In the genomic region with DNA sequence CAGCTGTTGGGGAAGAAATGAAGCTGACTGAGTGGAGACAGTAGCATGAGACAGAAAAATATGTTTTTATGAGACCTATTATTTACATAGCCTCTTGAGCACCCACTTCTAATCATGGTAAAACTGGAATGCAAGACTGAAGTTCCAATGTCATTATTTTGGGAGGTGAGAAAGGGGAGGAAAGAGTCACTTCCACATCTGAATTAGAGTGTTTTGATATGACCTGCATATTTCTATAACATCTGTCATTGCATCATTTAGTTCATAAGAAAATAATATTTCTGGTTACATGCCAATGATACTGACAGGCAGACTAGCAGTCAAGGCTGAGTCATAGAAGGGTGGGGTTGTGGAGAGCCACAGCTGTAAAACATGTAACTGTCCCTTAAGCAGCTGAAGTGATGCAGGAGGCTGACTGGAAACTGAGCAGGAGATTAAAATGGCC, we compare ENCODE assay signal across 9 cellular contexts. TPM values are rescaled to one million over a fixed set of nuclear protein-coding genes. Genes with fewer than 3 reads are reported as not detected.
DNase-seq lines count a peak whose midpoint lies in the region; ATAC-seq, FAIRE-seq and TF ChIP-seq lines count a peak whose summit lies in the region.
"Had no signal": no experiment of that assay in that cellular context is flagged by ENCODE, and none has a peak within 500 bp of the region (broad histone marks: within the 10 kb centered on the region; RNA-seq: fewer than 3 reads in every experiment).

No MANE protein-coding gene starts in this region.

- intact Hi-C loops in endothelial cell of umbilical vein (cut with micrococcal nuclease): no loop called here
- intact Hi-C loops in naive thymus-derived CD4-positive, alpha-beta T cell (cut with micrococcal nuclease): no loop called here

- no peak overlapping the region for H3K9ac ChIP-seq in endothelial cell of umbilical vein (replicated peaks; ENCODE audit: extremely low read depth, insufficient read depth, low read length)

- no peak overlapping the region for H3K27ac Mint-ChIP-seq in naive thymus-derived CD4-positive, alpha-beta T cell

- FAIRE-seq in endothelial cell of umbilical vein (lab: Jason Lieb, UNC): peak; percentile 76

- no peak overlapping the region for H3K4me3 Mint-ChIP-seq in naive thymus-derived CD4-positive, alpha-beta T cell

- BruUV-seq in endothelial cell of umbilical vein (replicated peaks; lab: Mats Ljungman, UMichigan): no TSS peak

- H3K27me3 ChIP-seq in endothelial cell of umbilical vein (ENCODE audit: control insufficient read depth in 2 of 2, insufficient read depth in 2 of 2, low read length in 2 of 2): no peaks in the 10 kb centered on the region
- no peaks in the 10 kb centered on the region for H3K27me3 ChIP-seq in naive thymus-derived CD4-positive, alpha-beta T cell (ENCODE audit: control insufficient read depth in 2 of 2, insufficient read depth in 2 of 2, low read length in 2 of 2)
- H3K27me3 ChIP-seq: dorsolateral prefrontal cortex had no signal

- dilution Hi-C loops in endothelial cell of umbilical vein (cut with MboI; ENCODE audit: extremely low pct_ligation_motif_present, low sequenced_read_pairs): no loop called here

- no peaks in the 10 kb centered on the region for H3K9me3 ChIP-seq in endothelial cell of umbilical vein (replicated peaks; ENCODE audit: control insufficient read depth, insufficient read depth, low read length)
- no peaks in the 10 kb centered on the region for H3K9me3 ChIP-seq in naive thymus-derived CD4-positive, alpha-beta T cell (ENCODE audit: control insufficient read depth in 2 of 3, low read length in 3 of 3)

- DNase-seq in H4 (ENCODE audit: low spot score): peak; percentile 37
- peak; percentile 66 for DNase-seq in NCI-H510A treated with DMSO at 0.1 percent for 48 hours (lab: John Stamatoyannopoulos, UW)
- DNase-seq in endothelial cell of umbilical vein (ENCODE audit: low read depth, low spot score): peak; percentile 83
- DNase-seq in renal cortical epithelial cell (ENCODE audit: low read depth): peak; percentile 43
- no peak for DNase-seq in naive thymus-derived CD4-positive, alpha-beta T cell
- no peak for DNase-seq in DMS 273 (lab: John Stamatoyannopoulos, UW; ENCODE audit: unreplicated experiment)
- DNase-seq in GM19240 (ENCODE audit: insufficient read length, low spot score): no peak
- DNase-seq: dorsolateral prefrontal cortex had no signal

- POLR2A ChIA-PET in endothelial cell of umbilical vein (lab: Charles Lee): no interaction called here
- POLR2A ChIA-PET in naive thymus-derived CD4-positive, alpha-beta T cell (lab: Charles Lee): no interaction called here

- CTCF ChIA-PET in endothelial cell of umbilical vein (lab: Charles Lee): interaction anchor here (1.1 to 1.6 kb wide), 3 partner anchors 10 to 117 kb away, joined by 3 to 4 read pairs (median 3); no protein-coding TSS in a partner anchor
- CTCF ChIA-PET in naive thymus-derived CD4-positive, alpha-beta T cell (lab: Charles Lee): no interaction called here

- no peak overlapping the region for H3K4me3 ChIP-seq in endothelial cell of umbilical vein (replicated peaks in 1 of 3; ENCODE audit: insufficient read depth in 1 of 3, low read depth in 1 of 3, low read length in 3 of 3)
- H3K4me3 ChIP-seq in naive thymus-derived CD4-positive, alpha-beta T cell (ENCODE audit: low read length): no peak overlapping the region
- H3K4me3 ChIP-seq: dorsolateral prefrontal cortex had no signal

- no peaks in the 10 kb centered on the region for H3K4me1 Mint-ChIP-seq in naive thymus-derived CD4-positive, alpha-beta T cell

- no peak for ATAC-seq in naive thymus-derived CD4-positive, alpha-beta T cell

- no peak overlapping the region for H3K4me2 ChIP-seq in endothelial cell of umbilical vein (ENCODE audit: insufficient read depth, low read length)

- H3K79me2 ChIP-seq in endothelial cell of umbilical vein (ENCODE audit: control insufficient read depth, insufficient read depth, low read length): no peaks in the 10 kb centered on the region

- H3K36me3 Mint-ChIP-seq in naive thymus-derived CD4-positive, alpha-beta T cell: no peaks in the 10 kb centered on the region

- H3K9me3 Mint-ChIP-seq in naive thymus-derived CD4-positive, alpha-beta T cell: no peaks in the 10 kb centered on the region

- H3K27me3 Mint-ChIP-seq in naive thymus-derived CD4-positive, alpha-beta T cell: peaks cover 6 to 58% (median 31%) of the 10 kb centered on the region in 5 donors

- TF ChIP-seq POLR2A in endothelial cell of umbilical vein (IDR thresholded peaks at IDR 0.05; ENCODE audit: low read depth, low read length): no peak

- H4K20me1 ChIP-seq in endothelial cell of umbilical vein (replicated peaks; ENCODE audit: control insufficient read depth, extremely low read depth, insufficient read depth, low read length): no peaks in the 10 kb centered on the region

- no peaks in the 10 kb centered on the region for H3K9me1 ChIP-seq in endothelial cell of umbilical vein (replicated peaks; ENCODE audit: control insufficient read depth, extremely low read depth, insufficient read depth, low read length)

- no peak overlapping the region for H2AFZ ChIP-seq in endothelial cell of umbilical vein (ENCODE audit: low read depth, low read length)

- peaks cover 5% of the 10 kb centered on the region for H3K4me1 ChIP-seq in endothelial cell of umbilical vein (ENCODE audit: control insufficient read depth, extremely low read depth, insufficient read depth, low read length)
- H3K4me1 ChIP-seq in naive thymus-derived CD4-positive, alpha-beta T cell (ENCODE audit: control insufficient read depth in 2 of 2, insufficient read depth in 2 of 2, low read length in 2 of 2): no peaks in the 10 kb centered on the region

- peaks cover 0 to 9% of the 10 kb centered on the region in 2 experiments for H3K36me3 ChIP-seq in endothelial cell of umbilical vein (ENCODE audit: control insufficient read depth in 2 of 2, extremely low read depth in 1 of 2, insufficient read depth in 2 of 2, low read length in 2 of 2)
- no peaks in the 10 kb centered on the region for H3K36me3 ChIP-seq in naive thymus-derived CD4-positive, alpha-beta T cell (ENCODE audit: control insufficient read depth in 2 of 3, insufficient read depth in 3 of 3, low read length in 3 of 3)

- no peak overlapping the region for H3K27ac ChIP-seq in endothelial cell of umbilical vein (ENCODE audit: insufficient read depth, low read depth, low read length)
- no peak overlapping the region for H3K27ac ChIP-seq in naive thymus-derived CD4-positive, alpha-beta T cell (ENCODE audit: low read depth, low read length)
- H3K27ac ChIP-seq: HL-60 had no signal

- no peak for TF ChIP-seq CTCF in endothelial cell of umbilical vein (IDR thresholded peaks at IDR 0.05; ENCODE audit: extremely low read depth in 1 of 2, insufficient read depth in 1 of 2, low read depth in 1 of 2, low read length in 2 of 2)

TF ChIP-seq in endothelial cell of umbilical vein, 7 proteins besides CTCF, POLR2A, EP300 and RAD21:
- TF ChIP-seq POLR2AphosphoS5 (IDR thresholded peaks at IDR 0.05; ENCODE audit: insufficient read depth, low read depth, low read length) (peak; percentile 69), EZH2 (IDR thresholded peaks at IDR 0.05; ENCODE audit: borderline replicate concordance, low read depth, low read length, severe bottlenecking) (no peak), FOS (IDR thresholded peaks at IDR 0.05; ENCODE audit: borderline replicate concordance, insufficient read depth, low read length) (peak; percentile 93), JUN (IDR thresholded peaks at IDR 0.05; ENCODE audit: borderline replicate concordance, insufficient read depth, insufficient read length, low read depth) (peak; percentile 67)

RNA-seq across cellular contexts. Expression of a gene that starts 26.7 kb away (rescaled TPM):
- total RNA-seq in H4 (2014; rRNA removed; shearing (Covaris generic)): 16.3 and 19.4 TPM in 2 replicates
- total RNA-seq in endothelial cell of umbilical vein (105 and 120 TPM in 2 replicates), renal cortical epithelial cell (115 and 253 TPM in 2 replicates)
- polyA plus RNA-seq in endothelial cell of umbilical vein: 317 and 352 TPM in 2 replicates
- 209 and 219 TPM in 2 replicates for polyA plus RNA-seq in endothelial cell of umbilical vein (2011; cell fraction: cytosol; rRNA removed)
- polyA plus RNA-seq in endothelial cell of umbilical vein (2011; cell fraction: nucleus; rRNA removed): 152 and 199 TPM in 2 replicates
- 251 and 280 TPM in 2 replicates for polyA plus RNA-seq in endothelial cell of umbilical vein (2012)
- 890 and 1,000 TPM in 2 replicates for polyA minus RNA-seq in endothelial cell of umbilical vein
- 6.9 TPM for polyA minus RNA-seq in endothelial cell of umbilical vein (2011; cell fraction: cytosol; rRNA and poly(A)+ RNA removed)
- 255 and 325 TPM in 2 replicates for polyA minus RNA-seq in endothelial cell of umbilical vein (2011; cell fraction: nucleus; rRNA and poly(A)+ RNA removed)
- total RNA-seq in naive thymus-derived CD4-positive, alpha-beta T cell: under 1 TPM in 2 of 5 experiments, not detected in 3; 0.08 to 0.86 TPM
- polyA plus RNA-seq in naive thymus-derived CD4-positive, alpha-beta T cell: not detected

Comparison
In these comparisons a context has a peak if more than half of its experiments do, and no peak if none do; other contexts are left out.
1. DNase-seq: peak in H4 (single experiment), NCI-H510A treated with DMSO at 0.1 percent for 48 hours (single experiment), endothelial cell of umbilical vein (single experiment) and renal cortical epithelial cell (single experiment); none in naive thymus-derived CD4-positive, alpha-beta T cell (0 of 9), DMS 273 (single experiment) and GM19240 (single experiment).